30 cellular contexts compared by ENCODE assay signal in genomic region chr4:47669946-47670345, GRCh38.
DNase-seq lines count a peak whose midpoint lies in the region; ATAC-seq and TF ChIP-seq lines count a peak whose summit lies in the region.
"Had no signal": no experiment of that assay in that cellular context is flagged by ENCODE, and none has a peak within 500 bp of the region (broad histone marks: within the 10 kb centered on the region; RNA-seq: fewer than 3 reads in every experiment).

No MANE protein-coding gene starts in this region.

- no peaks in the 10 kb centered on the region for H3K9me3 ChIP-seq in osteoblast (ENCODE audit: low read depth, low read length)
- H3K9me3 ChIP-seq: adrenal gland, heart right ventricle, testis, vagina had no signal

- no peaks in the 10 kb centered on the region for H3K79me2 ChIP-seq in osteoblast (ENCODE audit: insufficient read depth, low read length)

- no peak overlapping the region for H3K4me2 ChIP-seq in osteoblast (ENCODE audit: insufficient read depth, low read length)

- TF ChIP-seq CTCF in astrocyte of the spinal cord (IDR thresholded peaks at IDR 0.05; ENCODE audit: low read depth, low read length) (no peak), osteoblast (IDR thresholded peaks at IDR 0.05; ENCODE audit: extremely low read depth, low read depth, low read length) (no peak), omental fat pad (IDR thresholded peaks at IDR 0.05) (no peak)

- no peaks in the 10 kb centered on the region for H3K36me3 ChIP-seq in osteoblast (ENCODE audit: insufficient read depth, low read length)
- H3K36me3 ChIP-seq: adrenal gland, heart right ventricle, vagina had no signal

- in situ Hi-C loops in astrocyte of the spinal cord (cut with HindIII; ENCODE audit: low sequenced_read_pairs): no loop called here

- DNase-seq in NCI-H1417 (lab: John Stamatoyannopoulos, UW) (peak in 2 of 3 experiments; percentile 18 to 63), NCI-H1417 treated with DMSO at 0.1 percent for 48 hours (lab: John Stamatoyannopoulos, UW) (no peak), NCI-H2029 treated with DMSO at 0.1 percent for 48 hours (lab: John Stamatoyannopoulos, UW) (peak; percentile 6), astrocyte of the spinal cord (ENCODE audit: low read depth, low spot score) (peak; percentile 47), osteoblast (ENCODE audit: insufficient read length, low spot score, missing footprints) (peak; percentile 19), D341Med (ENCODE audit: low spot score) (no peak), omental fat pad (ENCODE audit: low spot score) (no peak), NCI-H2171 treated with DMSO at 0.1 percent for 48 hours (lab: John Stamatoyannopoulos, UW) (no peak)
- DNase-seq: activated CD4-positive, alpha-beta T cell treated with anti-CD3 and anti-CD28 coated beads, Interleukin-2, amount 10 ng/mL, durations not matched to agents 24 days and 14 days; activated naive CD4-positive, alpha-beta T cell treated with Interleukin-2 at 50 U/mL for 16 hours; activated T-cell treated with anti-CD3 and anti-CD28 coated beads, Interleukin-2, amount 50 U/mL, for 48 hours; adrenal gland; CD4-positive, CD25-positive, alpha-beta regulatory T cell; cortex of kidney; effector memory CD8-positive, alpha-beta T cell; foreskin keratinocyte; heart right ventricle; KG1; mammary epithelial cell; MM.1S; NCI-H1694 treated with DMSO at 0.1 percent for 48 hours; SIG-M5; stimulated activated CD4-positive, alpha-beta T cell treated with anti-CD3 and anti-CD28 coated beads, Interleukin-15, amount 100 ng/mL, for 24 hours; stimulated activated naive CD8-positive, alpha-beta T cell treated with anti-CD3 and anti-CD28 coated beads, Interleukin-15, Interleukin-2, amounts not matched to agents 100 U/mL and 50 U/mL, for 24 hours; T1000; testis had no signal

- no peak overlapping the region for H3K27ac ChIP-seq in osteoblast (ENCODE audit: low read depth, low read length)
- H3K27ac ChIP-seq: 22Rv1, adrenal gland, foreskin keratinocyte, heart right ventricle, testis, vagina had no signal

- ATAC-seq in omental fat pad (ENCODE audit: low FRiP score): no peak
- ATAC-seq: effector memory CD8-positive, alpha-beta T cell; esophagus mucosa; foreskin keratinocyte; HCT116; stimulated activated naive CD8-positive, alpha-beta T cell treated with anti-CD3 and anti-CD28 coated beads, Interleukin-15, Interleukin-2, amounts not matched to agents 100 U/mL and 50 U/mL, for 24 hours had no signal

- H2AFZ ChIP-seq in osteoblast (ENCODE audit: low read length): no peak overlapping the region

- no peaks in the 10 kb centered on the region for H4K20me1 ChIP-seq in osteoblast (ENCODE audit: insufficient read depth, low read length)

- H3K27me3 ChIP-seq in osteoblast (ENCODE audit: insufficient read depth, low read length): no peaks in the 10 kb centered on the region
- H3K27me3 ChIP-seq: adrenal gland, foreskin keratinocyte, heart right ventricle, testis, vagina had no signal

- H3K4me1 ChIP-seq in osteoblast (ENCODE audit: insufficient read depth, low read length): no peaks in the 10 kb centered on the region
- H3K4me1 ChIP-seq: adrenal gland, heart right ventricle, testis, vagina had no signal

- H3K4me3 ChIP-seq in astrocyte of the spinal cord (ENCODE audit: low read depth, low read length): no peak overlapping the region
- no peak overlapping the region for H3K4me3 ChIP-seq in osteoblast (ENCODE audit: insufficient read depth, low read length)
- H3K4me3 ChIP-seq: adrenal gland, heart right ventricle, testis, vagina had no signal

Comparison
In these comparisons a context has a peak if more than half of its experiments do, and no peak if none do; other contexts are left out.
1. DNase-seq: peak in NCI-H1417 (2 of 3), NCI-H2029 treated with DMSO at 0.1 percent for 48 hours (single experiment), astrocyte of the spinal cord (single experiment) and osteoblast (single experiment); none in NCI-H1417 treated with DMSO at 0.1 percent for 48 hours (single experiment), D341Med (single experiment), omental fat pad (single experiment) and NCI-H2171 treated with DMSO at 0.1 percent for 48 hours (single experiment).